11 cellular contexts compared by ENCODE assay signal in genomic region chr20:31607640-31608255, GRCh38. TPM values are rescaled to one million over a fixed set of nuclear protein-coding genes. Genes with fewer than 3 reads are reported as not detected.
DNase-seq lines count a peak whose midpoint lies in the region; ATAC-seq, FAIRE-seq and TF ChIP-seq lines count a peak whose summit lies in the region.
"Had no signal": no experiment of that assay in that cellular context is flagged by ENCODE, and none has a peak within 500 bp of the region (broad histone marks: within the 10 kb centered on the region; RNA-seq: fewer than 3 reads in every experiment).

No MANE protein-coding gene starts in this region.

- ATAC-seq in pancreas = no peak
- ATAC-seq in HG02798 (IDR thresholded peaks at IDR 0.05; ENCODE audit: poor library complexity, unreplicated experiment) = no peak
- no peak for ATAC-seq in aorta (ENCODE audit: low FRiP score)
- ATAC-seq: GM12878 had no signal

- peak overlapping the region; percentile 96 for H3K27ac Mint-ChIP-seq in Calu3 (ENCODE audit: unreplicated experiment)

- H3K4me3 Mint-ChIP-seq in Calu3 (ENCODE audit: low read depth, unreplicated experiment) = peak overlapping the region; percentile 98

- no TSS peak for BruUV-seq in Calu3 (replicated peaks; lab: Mats Ljungman, UMichigan)

- peaks cover 40% of the 10 kb centered on the region for H3K4me1 Mint-ChIP-seq in Calu3 (ENCODE audit: low read depth, unreplicated experiment)

- H3K9me3 ChIP-seq in pancreas = no peaks in the 10 kb centered on the region
- H3K9me3 ChIP-seq in aorta (ENCODE audit: control insufficient read depth, low read length) = no peaks in the 10 kb centered on the region

- H3K4me3 ChIP-seq in pancreas (peak overlapping the region in 1 of 4 donors; percentile 75), aorta (ENCODE audit: low read length in 2 of 2) (peak overlapping the region in 1 of 2 donors; percentile 67)
- H3K4me3 ChIP-seq: GM12878 had no signal

- peak overlapping the region; percentile 98 for H3K27ac ChIP-seq in epithelial cell of prostate
- H3K27ac ChIP-seq in pancreas = peak overlapping the region; percentile 24 to 78 (median 58)
- peak overlapping the region in 1 of 2 donors; percentile 9 for H3K27ac ChIP-seq in aorta (ENCODE audit: low read depth in 1 of 2, low read length in 2 of 2)

- 51 to 58% methylated on average over 9 of the region's 9 CpGs for WGBS in pancreas, 2 donors
- WGBS in aorta, 2 donors = 41 to 53% methylated on average over 9 of the region's 9 CpGs

- CTCF ChIA-PET in Calu3 (lab: Charles Lee) = interaction anchor here (0.5 to 7.9 kb wide), 4 partner anchors 14 to 298 kb away, joined by 3 to 1048 read pairs (median 15); no protein-coding TSS in a partner anchor

- TF ChIP-seq CTCF in Calu3 (IDR thresholded peaks at IDR 0.05; ENCODE audit: unreplicated experiment) (no peak), pancreas (IDR thresholded peaks at IDR 0.05) (no peak)

- H3K36me3 ChIP-seq in pancreas (no peaks in the 10 kb centered on the region), aorta (ENCODE audit: control insufficient read depth in 1 of 2, insufficient read depth in 2 of 2, low read length in 1 of 2) (no peaks in the 10 kb centered on the region)

- intact Hi-C loops in Calu3 (cut with micrococcal nuclease; ENCODE audit: unreplicated experiment) = loop anchor here (1.0 kb wide), 1 partner anchor 14 kb away; no protein-coding TSS in a partner anchor
- intact Hi-C loops in pancreas (cut with DNase I) = loop anchor here in 1 of 3 donors (5.0 kb wide), 1 partner anchor 35 kb away; no protein-coding TSS in a partner anchor
- intact Hi-C loops in aorta (cut with DNase I) = no loop called here

- DNase-seq in Calu3 (no peak), NCI-H226 (peak; percentile 45), epithelial cell of prostate (ENCODE audit: low read depth, low spot score) (no peak), pancreas (no peak), activated gamma-delta T cell treated with Interleukin-2 at 50 U/mL for 16 hours (no peak), aorta (no peak), HTR-8/SVneo (ENCODE audit: insufficient read length, low spot score) (no peak)

- H3K27me3 Mint-ChIP-seq in Calu3 (ENCODE audit: unreplicated experiment) = peaks cover 11% of the 10 kb centered on the region

- FAIRE-seq in pancreas (lab: Jason Lieb, UNC) (no peak), HTR-8/SVneo (lab: Jason Lieb, UNC) (no peak)
- FAIRE-seq: GM12878 had no signal

- H3K27me3 ChIP-seq in pancreas (no peaks in the 10 kb centered on the region), aorta (ENCODE audit: control insufficient read depth in 1 of 2, insufficient read depth in 2 of 2, low read length in 1 of 2) (no peaks in the 10 kb centered on the region)

- peaks cover 3 to 34% (median 4%) of the 10 kb centered on the region in 3 donors for H3K4me1 ChIP-seq in pancreas
- no peaks in the 10 kb centered on the region for H3K4me1 ChIP-seq in aorta (ENCODE audit: control insufficient read depth in 1 of 2, insufficient read depth in 2 of 2, low read length in 2 of 2)

- no peaks in the 10 kb centered on the region for H3K9me3 Mint-ChIP-seq in Calu3 (ENCODE audit: low read depth, unreplicated experiment)

- peaks cover 93% of the 10 kb centered on the region for H3K36me3 Mint-ChIP-seq in Calu3 (ENCODE audit: insufficient read depth, unreplicated experiment)

RNA-seq across cellular contexts. Expression of gene ID1, which starts 2.7 kb away (rescaled TPM):
- total RNA-seq in Calu3 (2022) (347 and 431 TPM in 2 replicates), pancreas (10 to 100 TPM in 5 of 6 donors, 1 to 10 TPM in 1; 9.5 to 39.3 (median 17.4) TPM), aorta (100 to 1,000 TPM; 170 to 396 TPM)
- polyA plus RNA-seq in pancreas (10 to 100 TPM; 50.9 to 64.7 TPM), aorta (100 to 1,000 TPM; 163 to 382 TPM)

RNA-seq across cellular contexts. Expression of gene COX4I2, which starts 30.0 kb away (rescaled TPM):
- total RNA-seq in Calu3 (2022) = not detected in 2 replicates
- total RNA-seq in pancreas = under 1 TPM in 5 of 6 donors, not detected in 1; 0.28 to 0.94 (median 0.60) TPM
- 1 to 10 TPM; 3.7 to 7.8 TPM for polyA plus RNA-seq in pancreas
- 1 to 10 TPM; 5.2 to 9.5 TPM for total RNA-seq in aorta
- 1 to 10 TPM in 1 of 2 donors, not detected in 1; 2.0 TPM for polyA plus RNA-seq in aorta
- total RNA-seq: GM12878; pulmonary artery endothelial cell; T-helper 1 cell treated with Interleukin-12 subunit alpha and Interleukin-12 subunit beta and Interleukin-4 antibody, amounts not matched to agents 30 ng/mL and 1 ng/mL, for 36 hours had no signal
- polyA plus RNA-seq: GM12878 had no signal
